ENCODE assay signal across 16 cellular contexts in genomic region chr1:34002810-34003209, GRCh38.
"Had no signal": no experiment of that assay in that cellular context is flagged by ENCODE, and none has a peak within 500 bp of the region (broad histone marks: within the 10 kb centered on the region; RNA-seq: fewer than 3 reads in every experiment).

No MANE protein-coding gene starts in this region.

- DNase-seq: activated CD4-positive, alpha-beta memory T cell treated with anti-CD3 and anti-CD28 coated beads for 36 hours; activated CD8-positive, alpha-beta memory T cell treated with anti-CD3 and anti-CD28 coated beads, Interleukin-2, amount 10 ng/mL, durations not matched to agents 7 days and 5 days; activated naive CD4-positive, alpha-beta T cell treated with anti-CD3 and anti-CD28 coated beads, Interleukin-2, amount 50 U/mL, for 16 hours; activated T-cell treated with anti-CD3 and anti-CD28 coated beads, Interleukin-2, amount 50 U/mL, for 1 hour; dermis blood vessel endothelial cell; naive thymus-derived CD8-positive, alpha-beta T cell; stimulated activated CD4-positive, alpha-beta T cell treated with anti-CD3 and anti-CD28 coated beads, Interleukin-1b, Interleukin-23, amount 100 ng/mL, for 48 hours; T1000; upper lobe of right lung had no signal

- H3K27ac ChIP-seq: epithelial cell of prostate, gastroesophageal sphincter, neutrophil, thoracic aorta, upper lobe of right lung, VCaP had no signal

- H3K4me3 ChIP-seq: gastroesophageal sphincter, thoracic aorta, upper lobe of right lung had no signal

- ATAC-seq: activated CD8-positive, alpha-beta memory T cell treated with anti-CD3 and anti-CD28 coated beads, Interleukin-2, amount 10 ng/mL, durations not matched to agents 7 days and 5 days; gastroesophageal sphincter; left lobe of liver; naive thymus-derived CD8-positive, alpha-beta T cell; stimulated activated effector memory CD8-positive, alpha-beta T cell treated with anti-CD3 and anti-CD28 coated beads, Interleukin-12 subunit alpha, Interleukin-12 subunit beta, amount 100 ng/mL, for 72 hours; upper lobe of right lung had no signal

- H3K36me3 ChIP-seq: gastroesophageal sphincter, neutrophil, thoracic aorta, upper lobe of right lung had no signal

- H3K27me3 ChIP-seq: neutrophil, upper lobe of right lung had no signal

- H3K9me3 ChIP-seq: gastroesophageal sphincter, neutrophil, thoracic aorta, upper lobe of right lung had no signal

- H3K4me1 ChIP-seq: gastroesophageal sphincter, upper lobe of right lung had no signal
